ENCODE assay signal across 31 cellular contexts in genomic region chr6:111772274-111772780, GRCh38.
DNase-seq lines count a peak whose midpoint lies in the region; ATAC-seq and TF ChIP-seq lines count a peak whose summit lies in the region.
"Had no signal": no experiment of that assay in that cellular context is flagged by ENCODE, and none has a peak within 500 bp of the region (broad histone marks: within the 10 kb centered on the region; RNA-seq: fewer than 3 reads in every experiment).

No MANE protein-coding gene starts in this region.

- H3K36me3 Mint-ChIP-seq in activated naive CD4-positive, alpha-beta T cell treated with anti-CD3 and anti-CD28 coated beads for 36 hours (ENCODE audit: low read depth): peaks cover 27% of the 10 kb centered on the region
- peaks cover 6% of the 10 kb centered on the region; the same call in 1 of the 3 replicates for H3K36me3 Mint-ChIP-seq in GM23338 (ENCODE audit: low read depth)
- peaks cover 65% of the 10 kb centered on the region for H3K36me3 Mint-ChIP-seq in activated naive CD8-positive, alpha-beta T cell treated with anti-CD3 and anti-CD28 coated beads, Interleukin-2, amount 50 U/mL, for 24 hours (ENCODE audit: low read depth)
- H3K36me3 Mint-ChIP-seq in natural killer cell treated with Interleukin-12 subunit alpha and Interleukin-12 subunit beta and Interleukin-15 and Interleukin-18, amount 100 ng/mL, for 72 hours: peaks cover 14% of the 10 kb centered on the region

- H3K4me2 ChIP-seq in GM23338: no peak overlapping the region
- H3K4me2 ChIP-seq in smooth muscle cell: no peak overlapping the region
- H3K4me2 ChIP-seq: KMS-11, PC-9 had no signal

- H3K9me3 Mint-ChIP-seq in activated naive CD4-positive, alpha-beta T cell treated with anti-CD3 and anti-CD28 coated beads for 36 hours: peaks cover 5% of the 10 kb centered on the region
- no peaks in the 10 kb centered on the region for H3K9me3 Mint-ChIP-seq in GM23338
- H3K9me3 Mint-ChIP-seq in activated naive CD8-positive, alpha-beta T cell treated with anti-CD3 and anti-CD28 coated beads, Interleukin-2, amount 50 U/mL, for 24 hours: no peaks in the 10 kb centered on the region
- H3K9me3 Mint-ChIP-seq in natural killer cell treated with Interleukin-12 subunit alpha and Interleukin-12 subunit beta and Interleukin-15 and Interleukin-18, amount 100 ng/mL, for 72 hours: peaks cover 2% of the 10 kb centered on the region
- H3K9me3 Mint-ChIP-seq: H9; T-helper 1 cell treated with Interleukin-12 subunit alpha and Interleukin-12 subunit beta and Interleukin-4 antibody, amounts not matched to agents 30 μg/mL and 1 μg/mL, for 36 hours had no signal

- no peaks in the 10 kb centered on the region for H3K9me2 ChIP-seq in GM23338 (ENCODE audit: insufficient read depth)

- H3K4me3 ChIP-seq in GM23338 (no peak overlapping the region), lower leg skin (ENCODE audit: low read depth, poor library complexity, severe bottlenecking) (no peak overlapping the region), smooth muscle cell (no peak overlapping the region)
- H3K4me3 ChIP-seq: cardiac muscle cell, colonic mucosa, gastroesophageal sphincter, PC-9, right atrium auricular region, SK-N-MC, spleen, thyroid gland had no signal

- H3K4me1 Mint-ChIP-seq in activated naive CD4-positive, alpha-beta T cell treated with anti-CD3 and anti-CD28 coated beads for 36 hours (ENCODE audit: low read depth): peaks cover 85% of the 10 kb centered on the region
- H3K4me1 Mint-ChIP-seq in GM23338: peaks cover 45% of the 10 kb centered on the region
- H3K4me1 Mint-ChIP-seq in activated naive CD8-positive, alpha-beta T cell treated with anti-CD3 and anti-CD28 coated beads, Interleukin-2, amount 50 U/mL, for 24 hours: peaks cover 90% of the 10 kb centered on the region
- peaks cover 79 to 87% of the 10 kb centered on the region in 2 donors for H3K4me1 Mint-ChIP-seq in natural killer cell treated with Interleukin-12 subunit alpha and Interleukin-12 subunit beta and Interleukin-15 and Interleukin-18, amount 100 ng/mL, for 72 hours (ENCODE audit: low read depth in 2 of 2)

- no peak overlapping the region for H3K4me3 Mint-ChIP-seq in activated naive CD4-positive, alpha-beta T cell treated with anti-CD3 and anti-CD28 coated beads for 36 hours
- no peak overlapping the region for H3K4me3 Mint-ChIP-seq in GM23338
- H3K4me3 Mint-ChIP-seq in activated naive CD8-positive, alpha-beta T cell treated with anti-CD3 and anti-CD28 coated beads, Interleukin-2, amount 50 U/mL, for 24 hours: no peak overlapping the region
- peak overlapping the region; percentile 43 for H3K4me3 Mint-ChIP-seq in natural killer cell treated with Interleukin-12 subunit alpha and Interleukin-12 subunit beta and Interleukin-15 and Interleukin-18, amount 100 ng/mL, for 72 hours
- H3K4me3 Mint-ChIP-seq: B cell; H9; T-helper 1 cell treated with Interleukin-12 subunit alpha and Interleukin-12 subunit beta and Interleukin-4 antibody, amounts not matched to agents 30 μg/mL and 1 μg/mL, for 36 hours had no signal

- ATAC-seq in GM23338: no peak
- no peak for ATAC-seq in activated naive CD8-positive, alpha-beta T cell treated with anti-CD3 and anti-CD28 coated beads, Interleukin-2, amount 50 U/mL, for 24 hours
- no peak for ATAC-seq in natural killer cell treated with Interleukin-12 subunit alpha and Interleukin-12 subunit beta and Interleukin-15 and Interleukin-18, amount 100 ng/mL, for 72 hours
- ATAC-seq: activated CD4-positive, CD25-positive, alpha-beta regulatory T cell treated with anti-CD3 and anti-CD28 coated beads, Interleukin-2, amount 50 U/mL, for 24 hours; gastroesophageal sphincter; left colon had no signal

- no peaks in the 10 kb centered on the region for H3K27me3 Mint-ChIP-seq in activated naive CD4-positive, alpha-beta T cell treated with anti-CD3 and anti-CD28 coated beads for 36 hours (ENCODE audit: low read depth)
- peaks cover 2% of the 10 kb centered on the region for H3K27me3 Mint-ChIP-seq in GM23338 (ENCODE audit: insufficient read depth, low read depth, poor library complexity)
- no peaks in the 10 kb centered on the region for H3K27me3 Mint-ChIP-seq in activated naive CD8-positive, alpha-beta T cell treated with anti-CD3 and anti-CD28 coated beads, Interleukin-2, amount 50 U/mL, for 24 hours
- H3K27me3 Mint-ChIP-seq in natural killer cell treated with Interleukin-12 subunit alpha and Interleukin-12 subunit beta and Interleukin-15 and Interleukin-18, amount 100 ng/mL, for 72 hours: no peaks in the 10 kb centered on the region
- H3K27me3 Mint-ChIP-seq: B cell had no signal

- TF ChIP-seq CTCF in GM23338 (conservative IDR thresholded peaks at IDR 0.05; ENCODE audit: low read depth in 2 of 2) (no peak), lower leg skin (IDR thresholded peaks at IDR 0.05) (no peak), smooth muscle cell (IDR thresholded peaks at IDR 0.05; ENCODE audit: borderline replicate concordance, insufficient read depth, poor library complexity, severe bottlenecking) (no peak)

- WGBS in lower leg skin, 2 donors: 93 to 99% methylated on average over 2 of the region's 2 CpGs
- 99% methylated on average over 2 of the region's 2 CpGs for WGBS in smooth muscle cell (ENCODE audit: low lambda C conversion rate)

- peak overlapping the region; percentile 25 for H3K27ac Mint-ChIP-seq in activated naive CD4-positive, alpha-beta T cell treated with anti-CD3 and anti-CD28 coated beads for 36 hours
- no peak overlapping the region for H3K27ac Mint-ChIP-seq in GM23338
- H3K27ac Mint-ChIP-seq in activated naive CD8-positive, alpha-beta T cell treated with anti-CD3 and anti-CD28 coated beads, Interleukin-2, amount 50 U/mL, for 24 hours: peak overlapping the region; percentile 99
- peak overlapping the region in 1 of 2 donors; percentile 99 for H3K27ac Mint-ChIP-seq in natural killer cell treated with Interleukin-12 subunit alpha and Interleukin-12 subunit beta and Interleukin-15 and Interleukin-18, amount 100 ng/mL, for 72 hours
- H3K27ac Mint-ChIP-seq: B cell; T-helper 1 cell treated with Interleukin-12 subunit alpha and Interleukin-12 subunit beta and Interleukin-4 antibody, amounts not matched to agents 30 μg/mL and 1 μg/mL, for 36 hours had no signal

- 0 out of 2 replicates have a peak overlapping the region, but pooled peaks have one; percentile 51 for H3K27ac ChIP-seq in GM23338 (ENCODE audit: low read depth)
- H3K27ac ChIP-seq in smooth muscle cell (ENCODE audit: low read depth): no peak overlapping the region
- H3K27ac ChIP-seq: cardiac muscle cell, colonic mucosa, gastroesophageal sphincter, KMS-11, PC-9, right atrium auricular region, SK-N-MC, thyroid gland had no signal

- no peak overlapping the region for H3K9ac ChIP-seq in smooth muscle cell (ENCODE audit: low read depth)
- H3K9ac ChIP-seq: KMS-11 had no signal

- peaks cover 24% of the 10 kb centered on the region for H3K4me1 ChIP-seq in GM23338 (ENCODE audit: insufficient read depth)
- peaks cover 18% of the 10 kb centered on the region for H3K4me1 ChIP-seq in smooth muscle cell (ENCODE audit: low read depth)
- H3K4me1 ChIP-seq: colonic mucosa had no signal

- no peak for DNase-seq in activated naive CD4-positive, alpha-beta T cell treated with anti-CD3 and anti-CD28 coated beads for 36 hours
- no peak for DNase-seq in activated naive CD4-positive, alpha-beta T cell (lab: John Stamatoyannopoulos, UW)
- DNase-seq in GM23338 (ENCODE audit: low spot score): no peak
- DNase-seq in activated naive CD8-positive, alpha-beta T cell treated with anti-CD3 and anti-CD28 coated beads, Interleukin-2, amount 50 U/mL, for 24 hours: no peak
- DNase-seq in natural killer cell treated with Interleukin-12 subunit alpha and Interleukin-12 subunit beta and Interleukin-15 and Interleukin-18, amount 100 ng/mL, for 72 hours (ENCODE audit: low spot score): no peak
- no peak for DNase-seq in lower leg skin (ENCODE audit: low spot score in 2 of 2)
- no peak for DNase-seq in smooth muscle cell (lab: John Stamatoyannopoulos, UW; ENCODE audit: unreplicated experiment)
- DNase-seq: ACHN; colonic mucosa; COR-L47; effector CD4-positive, alpha-beta T cell; H9; hippocampal formation; left colon; MM.1S; NCI-H1417; NCI-H2029; NCI-H526 treated with DMSO at 0.1 percent for 48 hours; posterior cingulate gyrus; spleen; stimulated activated CD8-positive, alpha-beta memory T cell treated with anti-CD3 and anti-CD28 coated beads, Interleukin-4, amount 100 ng/mL, for 48 hours; thyroid gland had no signal

- no peaks in the 10 kb centered on the region for H4K20me1 ChIP-seq in GM23338 (replicated peaks; ENCODE audit: insufficient read depth)
- H4K20me1 ChIP-seq in smooth muscle cell (ENCODE audit: low read depth): peaks cover 43% of the 10 kb centered on the region

- no peaks in the 10 kb centered on the region for H3K27me3 ChIP-seq in GM23338 (ENCODE audit: insufficient read depth)
- no peaks in the 10 kb centered on the region for H3K27me3 ChIP-seq in smooth muscle cell (ENCODE audit: low read depth)
- H3K27me3 ChIP-seq: cardiac muscle cell, colonic mucosa, gastroesophageal sphincter, right atrium auricular region, spleen, thyroid gland had no signal

- H3K79me2 ChIP-seq in GM23338 (replicated peaks; ENCODE audit: insufficient read depth): peaks cover 22% of the 10 kb centered on the region
- peaks cover 30% of the 10 kb centered on the region for H3K79me2 ChIP-seq in smooth muscle cell (ENCODE audit: low read depth)

- H3F3A ChIP-seq in GM23338 (replicated peaks; ENCODE audit: low read depth): no peaks in the 10 kb centered on the region
- peaks cover 6% of the 10 kb centered on the region for H3F3A ChIP-seq in smooth muscle cell (ENCODE audit: low read depth)

- no peak for TF ChIP-seq POLR2A in lower leg skin (IDR thresholded peaks at IDR 0.05)

- H3K9me3 ChIP-seq in smooth muscle cell (replicated peaks; ENCODE audit: low read depth): no peaks in the 10 kb centered on the region
- H3K9me3 ChIP-seq: colonic mucosa, gastroesophageal sphincter, right atrium auricular region, spleen, thyroid gland had no signal

- H3K36me3 ChIP-seq in GM23338 (ENCODE audit: insufficient read depth) (no peaks in the 10 kb centered on the region), smooth muscle cell (ENCODE audit: low read depth) (no peaks in the 10 kb centered on the region)
- H3K36me3 ChIP-seq: cardiac muscle cell, colonic mucosa, gastroesophageal sphincter, right atrium auricular region, thyroid gland had no signal

- H2AFZ ChIP-seq in GM23338 (no peak overlapping the region), smooth muscle cell (ENCODE audit: low read depth) (no peak overlapping the region)
- H2AFZ ChIP-seq: PC-9 had no signal

- intact Hi-C loops in activated naive CD4-positive, alpha-beta T cell treated with anti-CD3 and anti-CD28 coated beads for 36 hours (cut with micrococcal nuclease): no loop called here
- intact Hi-C loops in lower leg skin (cut with DNase I; ENCODE audit: low total_unique reads): no loop called here

- CTCF ChIA-PET in activated naive CD4-positive, alpha-beta T cell treated with anti-CD3 and anti-CD28 coated beads for 36 hours (lab: Charles Lee): interaction anchor here (1.2 kb wide), 1 partner anchor 50 kb away, joined by 3 read pairs; no protein-coding TSS in a partner anchor
